In the genomic region with DNA sequence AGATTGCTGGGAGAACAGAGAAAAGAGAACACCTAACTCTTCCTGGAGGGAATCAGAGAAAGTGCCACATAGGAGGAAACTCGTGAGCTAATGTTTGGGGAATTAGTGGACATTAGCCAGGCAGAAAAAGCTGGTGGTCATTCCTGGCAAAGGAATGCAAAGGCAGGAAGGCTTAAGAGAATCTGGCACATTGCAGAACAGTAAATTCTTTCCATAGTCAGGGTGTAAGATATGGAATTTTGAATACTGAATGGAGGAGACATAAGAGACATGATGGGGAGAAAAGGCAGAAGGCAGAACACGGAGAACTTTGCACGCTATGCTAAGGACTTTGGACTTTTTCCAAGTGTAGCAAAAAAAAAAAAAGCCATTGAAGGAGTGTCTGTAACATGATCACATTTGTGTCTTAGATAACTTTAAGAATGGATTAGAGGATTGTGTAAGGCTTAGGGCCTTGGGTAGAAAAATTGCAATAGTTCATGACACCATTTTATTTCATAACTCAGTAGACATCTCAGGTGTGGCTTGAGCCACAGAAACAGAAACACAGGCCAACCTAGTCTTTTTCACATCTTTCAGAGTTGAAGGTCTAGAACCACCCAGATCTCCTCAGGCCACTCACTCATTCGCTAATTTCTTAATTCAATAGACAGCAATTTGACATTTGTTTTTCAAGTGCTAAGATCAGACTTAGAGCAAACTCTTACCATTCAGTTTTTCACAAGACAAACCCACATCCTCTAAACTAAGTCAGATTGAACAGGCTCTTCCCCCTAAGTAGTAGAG, we compare ENCODE assay signal across 11 cellular contexts. TPM values are rescaled to one million over a fixed set of nuclear protein-coding genes. Genes with fewer than 3 reads are reported as not detected.
DNase-seq lines count a peak whose midpoint lies in the region; ATAC-seq and TF ChIP-seq lines count a peak whose summit lies in the region.
"Had no signal": no experiment of that assay in that cellular context is flagged by ENCODE, and none has a peak within 500 bp of the region (broad histone marks: within the 10 kb centered on the region; RNA-seq: fewer than 3 reads in every experiment).

No MANE protein-coding gene starts in this region.

- no peak overlapping the region for H3K27ac Mint-ChIP-seq in activated CD4-positive, alpha-beta T cell treated with anti-CD3 and anti-CD28 coated beads for 36 hours

- H3K36me3 ChIP-seq in smooth muscle cell (ENCODE audit: low read depth) = no peaks in the 10 kb centered on the region
- H3K36me3 ChIP-seq in adrenal gland (replicated peaks in 1 of 2) = no peaks in the 10 kb centered on the region

- CTCF ChIA-PET in activated CD4-positive, alpha-beta T cell treated with anti-CD3 and anti-CD28 coated beads for 36 hours (lab: Charles Lee) = interaction anchor here (0.5 kb wide), 1 partner anchor 214 kb away, joined by 3 read pairs; no protein-coding TSS in a partner anchor
- CTCF ChIA-PET in RWPE1 (lab: Yijun Ruan, JAX) = no interaction called here

- ATAC-seq in activated CD4-positive, alpha-beta T cell treated with anti-CD3 and anti-CD28 coated beads for 36 hours = peak; percentile 39

- H4K20me1 ChIP-seq in smooth muscle cell (ENCODE audit: low read depth) = no peaks in the 10 kb centered on the region

- TF ChIP-seq POLR2A in adrenal gland (IDR thresholded peaks at IDR 0.05) = no peak

- no peak for DNase-seq in activated CD4-positive, alpha-beta T cell treated with anti-CD3 and anti-CD28 coated beads for 36 hours
- DNase-seq in activated CD4-positive, alpha-beta T cell treated with anti-CD3 and anti-CD28 coated beads for 1 hour = no peak
- DNase-seq in RWPE1 (ENCODE audit: low spot score) (peak; percentile 20), fibroblast of mammary gland (ENCODE audit: low read depth) (peak; percentile 78), smooth muscle cell (lab: John Stamatoyannopoulos, UW; ENCODE audit: unreplicated experiment) (no peak), NCI-H526 (lab: John Stamatoyannopoulos, UW) (no peak), adrenal gland (no peak)
- no peak for DNase-seq in stimulated activated naive CD4-positive, alpha-beta T cell treated with Interleukin-2 at 50 U/mL for 16 hours (lab: John Stamatoyannopoulos, UW)
- DNase-seq: activated CD4-positive, alpha-beta T cell treated with anti-CD3 and anti-CD28 coated beads, Interleukin-2, amount 50 U/mL, for 48 hours; NCI-H2029 treated with DMSO at 0.1 percent for 48 hours had no signal

- H3K9me3 Mint-ChIP-seq in activated CD4-positive, alpha-beta T cell treated with anti-CD3 and anti-CD28 coated beads for 36 hours (ENCODE audit: low read depth) = no peaks in the 10 kb centered on the region

- no peak overlapping the region for H3K4me3 Mint-ChIP-seq in activated CD4-positive, alpha-beta T cell treated with anti-CD3 and anti-CD28 coated beads for 36 hours

- TF ChIP-seq CTCF in RWPE1 (conservative IDR thresholded peaks at IDR 0.05; ENCODE audit: low read depth) (no peak), fibroblast of mammary gland (conservative IDR thresholded peaks at IDR 0.05; ENCODE audit: control insufficient read depth, insufficient read depth, low read depth, low read length) (no peak), smooth muscle cell (IDR thresholded peaks at IDR 0.05; ENCODE audit: borderline replicate concordance, insufficient read depth, poor library complexity, severe bottlenecking) (no peak), adrenal gland (IDR thresholded peaks at IDR 0.05) (no peak)

- intact Hi-C loops in activated CD4-positive, alpha-beta T cell treated with anti-CD3 and anti-CD28 coated beads for 36 hours (cut with DNase I, micrococcal nuclease) = loop anchor here in 1 of 2 experiments (5.0 kb wide), 1 partner anchor 210 kb away; no protein-coding TSS in a partner anchor
- intact Hi-C loops in adrenal gland (cut with DNase I) = no loop called here

- WGBS in smooth muscle cell (ENCODE audit: low lambda C conversion rate) = 38% methylated on average over 4 of the region's 4 CpGs
- WGBS in adrenal gland, 4 donors = 75 to 92% (median 79%) methylated on average over 4 of the region's 4 CpGs

- peak overlapping the region; percentile 14 for H2AFZ ChIP-seq in smooth muscle cell (ENCODE audit: low read depth)

- H3K27me3 ChIP-seq in smooth muscle cell (ENCODE audit: low read depth) = no peaks in the 10 kb centered on the region
- no peaks in the 10 kb centered on the region for H3K27me3 ChIP-seq in adrenal gland

- peak overlapping the region; percentile 54 for H3K9ac ChIP-seq in smooth muscle cell (ENCODE audit: low read depth)

- peaks cover 49% of the 10 kb centered on the region for H3K4me1 Mint-ChIP-seq in activated CD4-positive, alpha-beta T cell treated with anti-CD3 and anti-CD28 coated beads for 36 hours

- H3K4me1 ChIP-seq in smooth muscle cell (ENCODE audit: low read depth) (peaks cover 8% of the 10 kb centered on the region), adrenal gland (replicated peaks in 1 of 2) (peaks cover 0 to 6% of the 10 kb centered on the region in 2 donors)

- H3F3A ChIP-seq in smooth muscle cell (ENCODE audit: low read depth) = peaks cover 7% of the 10 kb centered on the region

- POLR2A ChIA-PET in activated CD4-positive, alpha-beta T cell treated with anti-CD3 and anti-CD28 coated beads for 36 hours (lab: Charles Lee) = no interaction called here
- POLR2A ChIA-PET in RWPE1 (lab: Yijun Ruan, JAX; ENCODE audit: low non-redundant PET) = no interaction called here

- H3K27me3 Mint-ChIP-seq in activated CD4-positive, alpha-beta T cell treated with anti-CD3 and anti-CD28 coated beads for 36 hours = peaks cover 19% of the 10 kb centered on the region

- H3K36me3 Mint-ChIP-seq in activated CD4-positive, alpha-beta T cell treated with anti-CD3 and anti-CD28 coated beads for 36 hours (ENCODE audit: low read depth) = no peaks in the 10 kb centered on the region

- H3K4me3 ChIP-seq in fibroblast of mammary gland (ENCODE audit: control insufficient read depth, low read depth, low read length) (no peak overlapping the region), smooth muscle cell (no peak overlapping the region), adrenal gland (no peak overlapping the region)

- peak overlapping the region; percentile 60 for H3K4me2 ChIP-seq in smooth muscle cell

- H3K79me2 ChIP-seq in smooth muscle cell (ENCODE audit: low read depth) = no peaks in the 10 kb centered on the region

- H3K9me3 ChIP-seq in smooth muscle cell (replicated peaks; ENCODE audit: low read depth) (no peaks in the 10 kb centered on the region), adrenal gland (replicated peaks in 1 of 3) (no peaks in the 10 kb centered on the region)

- H3K27ac ChIP-seq in RWPE1 (no peak overlapping the region), smooth muscle cell (ENCODE audit: low read depth) (peak overlapping the region; percentile 88), adrenal gland (no peak overlapping the region)
- H3K27ac ChIP-seq: C4-2B had no signal

RNA-seq across cellular contexts. Expression of gene CCDC80, which starts 31.2 kb away (rescaled TPM):
- total RNA-seq in activated CD4-positive, alpha-beta T cell treated with anti-CD3 and anti-CD28 coated beads for 36 hours = not detected
- total RNA-seq in smooth muscle cell (67.9 and 83.2 TPM in 2 replicates), adrenal gland (10 to 100 TPM in 7 of 8 donors, 1 to 10 TPM in 1; 5.7 to 65.3 (median 20.9) TPM)
- polyA plus RNA-seq in smooth muscle cell (147 and 159 TPM in 2 replicates), adrenal gland (10 to 100 TPM; 12.4 to 24.6 (median 19.7) TPM)

Comparison
In these comparisons a context has a peak if more than half of its experiments do, and no peak if none do; other contexts are left out.
1. DNase-seq: peak in RWPE1 (single experiment) and fibroblast of mammary gland (single experiment); none in activated CD4-positive, alpha-beta T cell treated with anti-CD3 and anti-CD28 coated beads for 36 hours (single experiment), activated CD4-positive, alpha-beta T cell treated with anti-CD3 and anti-CD28 coated beads for 1 hour (single experiment), smooth muscle cell (single experiment), NCI-H526 (0 of 2), adrenal gland (0 of 7) and stimulated activated naive CD4-positive, alpha-beta T cell treated with Interleukin-2 at 50 U/mL for 16 hours (single experiment).
2. RNA of gene CCDC80, which starts 31.2 kb away (total RNA-seq): 67.9 to 83.2 TPM in smooth muscle cell and 5.7 to 65.3 TPM in adrenal gland; not detected in activated CD4-positive, alpha-beta T cell treated with anti-CD3 and anti-CD28 coated beads for 36 hours; every median in the first group is over 4 times any median in the second.